Comparison of ENCODE assay signal across 13 cellular contexts in the genomic region with DNA sequence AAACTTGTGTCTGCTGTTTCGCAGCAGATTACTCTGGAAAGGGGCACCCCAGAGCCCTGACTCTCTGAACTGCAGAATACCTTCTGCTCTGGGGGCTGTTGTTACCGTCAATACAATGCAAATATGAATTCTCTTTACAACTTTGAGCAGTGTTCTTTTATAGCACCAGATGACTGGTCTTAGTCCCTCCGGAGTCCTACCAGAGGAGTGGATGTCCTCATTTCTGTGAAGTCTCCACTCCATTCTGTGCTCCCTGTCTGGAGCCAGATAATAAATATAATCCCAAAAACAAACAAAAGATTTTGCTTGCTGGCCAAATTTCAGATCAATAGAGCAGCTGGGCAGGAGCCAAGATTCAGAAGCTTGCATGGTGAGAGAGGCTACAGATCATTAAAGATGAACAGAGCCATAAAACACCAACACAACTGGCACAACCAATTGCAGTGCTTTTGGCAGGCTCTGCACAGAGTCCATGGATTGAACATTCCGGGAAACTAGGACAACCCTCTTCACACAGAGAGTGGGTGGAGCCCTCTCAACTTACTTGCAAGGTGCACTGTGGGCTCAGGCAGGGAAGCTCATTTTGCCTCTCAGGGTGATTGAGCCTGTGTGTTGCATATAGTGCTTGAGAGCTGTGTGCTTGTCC.
DNase-seq lines count a peak whose midpoint lies in the region; ATAC-seq, FAIRE-seq and TF ChIP-seq lines count a peak whose summit lies in the region.
"Had no signal": no experiment of that assay in that cellular context is flagged by ENCODE, and none has a peak within 500 bp of the region (broad histone marks: within the 10 kb centered on the region; RNA-seq: fewer than 3 reads in every experiment).

No MANE protein-coding gene starts in this region.

- H3K4me2 ChIP-seq in HepG2 (ENCODE audit: low read depth, low read length): no peak overlapping the region

- no peak overlapping the region for H3K27ac ChIP-seq in HepG2 (ENCODE audit: extremely low read length, insufficient read depth, low read length)
- H3K27ac ChIP-seq in CD4-positive, alpha-beta T cell (ENCODE audit: low read depth, low read length): no peak overlapping the region
- H3K27ac ChIP-seq in naive thymus-derived CD4-positive, alpha-beta T cell (ENCODE audit: low read depth, low read length): no peak overlapping the region
- H3K27ac ChIP-seq: brain microvascular endothelial cell, tibial artery had no signal

- in situ Hi-C loops in HepG2 (cut with HindIII; ENCODE audit: extremely low pct_ligation_motif_present, low pct_unique_long_range_greater_than_20kb): no loop called here

- FAIRE-seq in HepG2 (lab: Jason Lieb, UNC): no peak

- no peaks in the 10 kb centered on the region for H3K36me3 Mint-ChIP-seq in CD4-positive, alpha-beta T cell (ENCODE audit: low read depth)
- no peaks in the 10 kb centered on the region for H3K36me3 Mint-ChIP-seq in naive thymus-derived CD4-positive, alpha-beta T cell

- CTCF ChIA-PET in HepG2 (lab: Yijun Ruan, JAX; ENCODE audit: low intra/inter-chr PET ratio, low total read pairs): no interaction called here
- CTCF ChIA-PET in CD4-positive, alpha-beta T cell (lab: Charles Lee): no interaction called here
- CTCF ChIA-PET in naive thymus-derived CD4-positive, alpha-beta T cell (lab: Charles Lee): no interaction called here

- intact Hi-C loops in HepG2 (cut with micrococcal nuclease; ENCODE audit: unreplicated experiment): no loop called here
- intact Hi-C loops in CD4-positive, alpha-beta T cell (cut with DNase I, micrococcal nuclease): no loop called here
- intact Hi-C loops in naive thymus-derived CD4-positive, alpha-beta T cell (cut with micrococcal nuclease): no loop called here

- no peaks in the 10 kb centered on the region for H3K27me3 Mint-ChIP-seq in CD4-positive, alpha-beta T cell
- H3K27me3 Mint-ChIP-seq in naive thymus-derived CD4-positive, alpha-beta T cell: no peaks in the 10 kb centered on the region

- H3K9me3 ChIP-seq in HepG2 (ENCODE audit: low read length): 0 out of 2 replicates have a peak, but pooled peaks cover 6% of the 10 kb centered on the region
- H3K9me3 ChIP-seq in CD4-positive, alpha-beta T cell (ENCODE audit: control insufficient read depth, low read length): no peaks in the 10 kb centered on the region
- H3K9me3 ChIP-seq in naive thymus-derived CD4-positive, alpha-beta T cell (ENCODE audit: control insufficient read depth in 2 of 3, low read length in 3 of 3): no peaks in the 10 kb centered on the region
- H3K9me3 ChIP-seq: tibial artery had no signal

- H3K36me3 ChIP-seq in HepG2 (replicated peaks in 1 of 2; ENCODE audit: control insufficient read depth in 1 of 2, insufficient read depth in 2 of 2, low read length in 2 of 2): no peaks in the 10 kb centered on the region
- no peaks in the 10 kb centered on the region for H3K36me3 ChIP-seq in naive thymus-derived CD4-positive, alpha-beta T cell (ENCODE audit: control insufficient read depth in 2 of 3, insufficient read depth in 3 of 3, low read length in 3 of 3)
- H3K36me3 ChIP-seq: brain microvascular endothelial cell, tibial artery had no signal

- H3K79me2 ChIP-seq in HepG2 (ENCODE audit: insufficient read depth, low read length): no peaks in the 10 kb centered on the region

- BruUV-seq in HepG2 (replicated peaks; lab: Mats Ljungman, UMichigan): no TSS peak

- no peaks in the 10 kb centered on the region for H3K27me3 ChIP-seq in HepG2 (ENCODE audit: control insufficient read depth in 1 of 2, insufficient read depth in 2 of 2, low read length in 2 of 2)
- no peaks in the 10 kb centered on the region for H3K27me3 ChIP-seq in CD4-positive, alpha-beta T cell (ENCODE audit: control insufficient read depth, insufficient read depth, low read length)
- no peaks in the 10 kb centered on the region for H3K27me3 ChIP-seq in naive thymus-derived CD4-positive, alpha-beta T cell (ENCODE audit: control insufficient read depth in 2 of 2, insufficient read depth in 2 of 2, low read length in 2 of 2)
- H3K27me3 ChIP-seq: brain microvascular endothelial cell, tibial artery had no signal

- no peaks in the 10 kb centered on the region for H4K20me1 ChIP-seq in HepG2 (ENCODE audit: insufficient read depth, low read length)

- POLR2A ChIA-PET in HepG2 (lab: Yijun Ruan, JAX): no interaction called here
- POLR2A ChIA-PET in CD4-positive, alpha-beta T cell (lab: Charles Lee): no interaction called here
- POLR2A ChIA-PET in naive thymus-derived CD4-positive, alpha-beta T cell (lab: Charles Lee): no interaction called here

- H3K27ac Mint-ChIP-seq in CD4-positive, alpha-beta T cell: no peak overlapping the region
- H3K27ac Mint-ChIP-seq in naive thymus-derived CD4-positive, alpha-beta T cell: no peak overlapping the region

- H3K4me3 ChIP-seq in HepG2 (replicated peaks in 1 of 3; ENCODE audit: insufficient read depth in 1 of 3, low read depth in 2 of 3, low read length in 3 of 3): no peak overlapping the region
- H3K4me3 ChIP-seq in naive thymus-derived CD4-positive, alpha-beta T cell (ENCODE audit: low read length): no peak overlapping the region
- H3K4me3 ChIP-seq: tibial artery had no signal

- TF ChIP-seq RAD21 in HepG2 (CRISPR knock-in tag; IDR thresholded peaks at IDR 0.05): no peak

- WGBS in HepG2 (ENCODE audit: low lambda C conversion rate): 22% methylated on average over 3 of the region's 4 CpGs

- TF ChIP-seq POLR2A in HepG2 (IDR thresholded peaks at IDR 0.05; ENCODE audit: insufficient read depth in 1 of 2, low read depth in 2 of 2, low read length in 2 of 2): no peak

- H3K4me3 Mint-ChIP-seq in CD4-positive, alpha-beta T cell: no peak overlapping the region
- H3K4me3 Mint-ChIP-seq in naive thymus-derived CD4-positive, alpha-beta T cell: no peak overlapping the region

- H3K4me1 ChIP-seq in HepG2 (ENCODE audit: insufficient read depth, low read length): peaks cover 7% of the 10 kb centered on the region; the same call in 1 of the 2 replicates
- no peaks in the 10 kb centered on the region for H3K4me1 ChIP-seq in naive thymus-derived CD4-positive, alpha-beta T cell (ENCODE audit: control insufficient read depth in 2 of 2, insufficient read depth in 2 of 2, low read length in 2 of 2)
- H3K4me1 ChIP-seq: tibial artery had no signal

- H3K9ac ChIP-seq in HepG2 (ENCODE audit: insufficient read depth, low read depth, low read length): no peak overlapping the region

- H2AFZ ChIP-seq in HepG2 (ENCODE audit: low read length): no peak overlapping the region

- TF ChIP-seq CTCF in HepG2 (CRISPR knock-in tag; IDR thresholded peaks at IDR 0.05): no peak
- TF ChIP-seq CTCF in CD4-positive, alpha-beta T cell (IDR thresholded peaks at IDR 0.05): no peak

- peak; percentile 90 for ATAC-seq in HepG2
- ATAC-seq in CD4-positive, alpha-beta T cell (ENCODE audit: poor library complexity): no peak
- no peak for ATAC-seq in naive thymus-derived CD4-positive, alpha-beta T cell
- ATAC-seq in GM21381 (IDR thresholded peaks at IDR 0.05; ENCODE audit: unreplicated experiment): no peak

- no peaks in the 10 kb centered on the region for H3K9me3 Mint-ChIP-seq in CD4-positive, alpha-beta T cell
- peaks cover 0 to 5% (median 0%) of the 10 kb centered on the region in 11 donors for H3K9me3 Mint-ChIP-seq in naive thymus-derived CD4-positive, alpha-beta T cell

- H3K4me1 Mint-ChIP-seq in CD4-positive, alpha-beta T cell (ENCODE audit: low read depth): no peaks in the 10 kb centered on the region
- no peaks in the 10 kb centered on the region for H3K4me1 Mint-ChIP-seq in naive thymus-derived CD4-positive, alpha-beta T cell

- TF ChIP-seq EP300 in HepG2 (IDR thresholded peaks at IDR 0.05; ENCODE audit: low read depth in 2 of 2, low read length in 2 of 2): no peak
- no peak for TF ChIP-seq EP300 in HepG2 (CRISPR knock-in tag; IDR thresholded peaks at IDR 0.05; ENCODE audit: borderline replicate concordance)

- DNase-seq in COR-L47 (lab: John Stamatoyannopoulos, UW): peak; percentile 96
- DNase-seq in NCI-H1092 treated with DMSO at 0.1 percent for 48 hours (lab: John Stamatoyannopoulos, UW): peak; percentile 98
- DNase-seq in NCI-H510A (lab: John Stamatoyannopoulos, UW): peak; percentile 74
- peak; percentile 3 for DNase-seq in HepG2 (ENCODE audit: low spot score)
- DNase-seq in EL: no peak
- no peak for DNase-seq in CD4-positive, alpha-beta T cell
- DNase-seq in naive thymus-derived CD4-positive, alpha-beta T cell: no peak
- DNase-seq: activated CD4-positive, CD25-positive, alpha-beta regulatory T cell; AML-193; brain microvascular endothelial cell; SIG-M5; tibial artery had no signal

TF ChIP-seq in HepG2, 621 proteins besides CTCF, POLR2A, EP300 and RAD21:
- TF ChIP-seq MTA1 (CRISPR knock-in tag; IDR thresholded peaks at IDR 0.05; ENCODE audit: borderline replicate concordance) (no peak), KDM3A (CRISPR knock-in tag; IDR thresholded peaks at IDR 0.05; ENCODE audit: low read depth) (no peak), ZNF879 (CRISPR knock-in tag; IDR thresholded peaks at IDR 0.05) (no peak), POLR2G (IDR thresholded peaks at IDR 0.05; ENCODE audit: low read depth, low read length) (no peak), ZNF207 (IDR thresholded peaks at IDR 0.05; ENCODE audit: borderline replicate concordance) (no peak), ZNF235 (CRISPR knock-in tag; IDR thresholded peaks at IDR 0.05; ENCODE audit: borderline replicate concordance) (no peak), ZNF292 (CRISPR knock-in tag; IDR thresholded peaks at IDR 0.05; ENCODE audit: borderline replicate concordance, low read depth) (no peak), JUNB (CRISPR knock-in tag; IDR thresholded peaks at IDR 0.05; ENCODE audit: borderline replicate concordance) (no peak), PHF21A (CRISPR knock-in tag; IDR thresholded peaks at IDR 0.05) (0 out of 2 replicates have a peak, but pooled peaks have one; percentile 20), AKAP8 (CRISPR knock-in tag; IDR thresholded peaks at IDR 0.05) (no peak), ZNF543 (CRISPR knock-in tag; IDR thresholded peaks at IDR 0.05) (no peak), ZNF263 (CRISPR knock-in tag; IDR thresholded peaks at IDR 0.05) (peak; percentile 88), ZNF792 (CRISPR knock-in tag; IDR thresholded peaks at IDR 0.05) (no peak), HNF4A (CRISPR knock-in tag; IDR thresholded peaks at IDR 0.05) (0 out of 2 replicates have a peak, but pooled peaks have one; percentile 9), ZFX (CRISPR knock-in tag; IDR thresholded peaks at IDR 0.05; ENCODE audit: low read depth) (no peak), SALL1 (CRISPR knock-in tag; IDR thresholded peaks at IDR 0.05) (peak; percentile 31; the same call in 1 of the 2 replicates)
- TF ChIP-seq, protein P1, sequence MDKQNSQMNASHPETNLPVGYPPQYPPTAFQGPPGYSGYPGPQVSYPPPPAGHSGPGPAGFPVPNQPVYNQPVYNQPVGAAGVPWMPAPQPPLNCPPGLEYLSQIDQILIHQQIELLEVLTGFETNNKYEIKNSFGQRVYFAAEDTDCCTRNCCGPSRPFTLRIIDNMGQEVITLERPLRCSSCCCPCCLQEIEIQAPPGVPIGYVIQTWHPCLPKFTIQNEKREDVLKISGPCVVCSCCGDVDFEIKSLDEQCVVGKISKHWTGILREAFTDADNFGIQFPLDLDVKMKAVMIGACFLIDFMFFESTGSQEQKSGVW (CRISPR knock-in tag; IDR thresholded peaks at IDR 0.05; ENCODE audit: borderline replicate concordance): no peak

Comparison
In these comparisons a context has a peak if more than half of its experiments do, and no peak if none do; other contexts are left out.
1. DNase-seq: peak in COR-L47 (single experiment), NCI-H1092 treated with DMSO at 0.1 percent for 48 hours (single experiment), NCI-H510A (single experiment) and HepG2 (single experiment); none in EL (single experiment), CD4-positive, alpha-beta T cell (0 of 10) and naive thymus-derived CD4-positive, alpha-beta T cell (0 of 9).